In genomic region chr1:167247754-167248153, GRCh38 we compare ENCODE assay signal across 15 cellular contexts. TPM values are rescaled to one million over a fixed set of nuclear protein-coding genes. Genes with fewer than 3 reads are reported as not detected.
DNase-seq lines count a peak whose midpoint lies in the region; ATAC-seq and TF ChIP-seq lines count a peak whose summit lies in the region.
"Had no signal": no experiment of that assay in that cellular context is flagged by ENCODE, and none has a peak within 500 bp of the region (broad histone marks: within the 10 kb centered on the region; RNA-seq: fewer than 3 reads in every experiment).

No MANE protein-coding gene starts in this region.

- H3K9me3 Mint-ChIP-seq in stimulated activated memory B cell treated with anti-CD40 and anti-IgM and Interleukin-4, amounts not matched to agents 10 μg/mL and 1 μg/mL and 100 μg/mL, for 72 hours = peaks cover 3% of the 10 kb centered on the region
- peaks cover 4% of the 10 kb centered on the region for H3K9me3 Mint-ChIP-seq in activated CD8-positive, alpha-beta T cell treated with anti-CD3 and anti-CD28 coated beads, Interleukin-2, amount 10 ng/mL, durations not matched to agents 7 days and 5 days (ENCODE audit: insufficient read depth)

- H3K27me3 ChIP-seq in DOHH2 (ENCODE audit: control insufficient read depth, low read length) = no peaks in the 10 kb centered on the region
- H3K27me3 ChIP-seq in KMS-11 (ENCODE audit: insufficient read depth, low read depth) = no peaks in the 10 kb centered on the region
- no peaks in the 10 kb centered on the region for H3K27me3 ChIP-seq in HAP-1 (ENCODE audit: low read depth)
- H3K27me3 ChIP-seq: BE2C had no signal

- CTCF ChIA-PET in OCI-LY7 (lab: Charles Lee; ENCODE audit: unreplicated experiment) = interaction anchor here (0.8 kb wide), 1 partner anchor 11 kb away, joined by 3 read pairs; no protein-coding TSS in a partner anchor
- CTCF ChIA-PET in activated CD8-positive, alpha-beta T cell treated with anti-CD3 and anti-CD28 coated beads, Interleukin-2, amount 10 ng/mL, durations not matched to agents 7 days and 5 days (lab: Charles Lee) = interaction anchor here (1.8 to 2.0 kb wide), 2 partner anchors 20 to 27 kb away, joined by 6 to 8 read pairs; partner anchors contain the start of gene POU2F1

- in situ Hi-C loops in HAP-1 (cut with MboI; ENCODE audit: low sequenced_read_pairs) = no loop called here

- H3K27ac ChIP-seq in DOHH2 (ENCODE audit: low read depth, low read length) = peak overlapping the region; percentile 4; the same call in 1 of the 2 replicates
- no peak overlapping the region for H3K27ac ChIP-seq in KMS-11
- H3K27ac ChIP-seq in OCI-LY7 (ENCODE audit: low read depth, low read length, poor library complexity, severe bottlenecking) = no peak overlapping the region
- H3K27ac ChIP-seq: C4-2B, GM23248 had no signal

- no peak overlapping the region for H3K9ac ChIP-seq in KMS-11
- H3K9ac ChIP-seq: GM23248 had no signal

- peak overlapping the region; percentile 63 for H3K4me3 ChIP-seq in DOHH2 (ENCODE audit: low read length)
- H3K4me3 ChIP-seq in KMS-11 (IDR thresholded peaks at IDR 0.05; ENCODE audit: insufficient read depth, low read depth, low read length) = no peak overlapping the region
- no peak overlapping the region for H3K4me3 ChIP-seq in OCI-LY7 (ENCODE audit: low read depth, low read length, poor library complexity, severe bottlenecking)
- H3K4me3 ChIP-seq in HAP-1 = no peak overlapping the region
- H3K4me3 ChIP-seq: GM23248 had no signal

- no peak overlapping the region for H2AFZ ChIP-seq in KMS-11 (ENCODE audit: low read depth)
- peak overlapping the region; percentile 53 for H2AFZ ChIP-seq in OCI-LY7 (ENCODE audit: low read length)
- H2AFZ ChIP-seq: GM23248 had no signal

- H3K79me2 ChIP-seq in DOHH2 (ENCODE audit: control insufficient read depth, low read length) (peaks cover 58% of the 10 kb centered on the region), KMS-11 (ENCODE audit: insufficient read depth, low read depth) (peaks cover 11% of the 10 kb centered on the region; the same call in 1 of the 2 replicates), OCI-LY7 (ENCODE audit: insufficient read depth, low read depth, low read length) (no peaks in the 10 kb centered on the region)

- DNase-seq in OCI-LY7 (ENCODE audit: low spot score) (no peak), HAP-1 (ENCODE audit: low spot score in 2 of 2) (no peak)
- DNase-seq in activated CD8-positive, alpha-beta T cell treated with anti-CD3 and anti-CD28 coated beads, Interleukin-2, amount 10 ng/mL, durations not matched to agents 7 days and 5 days = no peak
- DNase-seq: BE2C; CD4-positive, alpha-beta memory T cell; DMS153; DMS79 treated with DMSO at 0.1 percent for 48 hours; GDM1; GM23248; IMR-90 had no signal

- H3K4me2 ChIP-seq in DOHH2 (ENCODE audit: low read length) (peak overlapping the region; percentile 79), KMS-11 (peak overlapping the region; percentile 2; the same call in 1 of the 2 replicates), OCI-LY7 (ENCODE audit: low read length) (peak overlapping the region; percentile 47)

- H3K27ac Mint-ChIP-seq in stimulated activated memory B cell treated with anti-CD40 and anti-IgM and Interleukin-4, amounts not matched to agents 10 μg/mL and 1 μg/mL and 100 μg/mL, for 72 hours = peak overlapping the region; percentile 57
- H3K27ac Mint-ChIP-seq in activated CD8-positive, alpha-beta T cell treated with anti-CD3 and anti-CD28 coated beads, Interleukin-2, amount 10 ng/mL, durations not matched to agents 7 days and 5 days = no peak overlapping the region

- TF ChIP-seq CTCF in DOHH2 (IDR thresholded peaks at IDR 0.05; ENCODE audit: low read depth, low read length, poor library complexity, severe bottlenecking) = no peak
- TF ChIP-seq CTCF in KMS-11 (conservative IDR thresholded peaks at IDR 0.05; ENCODE audit: low read depth, low read length) = no peak
- TF ChIP-seq CTCF in OCI-LY7 (conservative IDR thresholded peaks at IDR 0.05; ENCODE audit: low read length) = no peak

- peaks cover 6% of the 10 kb centered on the region; the same call in 1 of the 2 replicates for H3F3A ChIP-seq in DOHH2 (ENCODE audit: control insufficient read depth, insufficient read depth)

- ATAC-seq in stimulated activated memory B cell treated with anti-CD40 and anti-IgM and Interleukin-4, amounts not matched to agents 10 μg/mL and 1 μg/mL and 100 μg/mL, for 72 hours = no peak
- ATAC-seq in HG02970 (IDR thresholded peaks at IDR 0.05; ENCODE audit: low FRiP score, unreplicated experiment) = no peak
- ATAC-seq in activated CD8-positive, alpha-beta T cell treated with anti-CD3 and anti-CD28 coated beads, Interleukin-2, amount 10 ng/mL, durations not matched to agents 7 days and 5 days = no peak

- POLR2A ChIA-PET in OCI-LY7 (lab: Charles Lee) = interaction anchor here (1.0 to 3.1 kb wide), 4 partner anchors 13 to 32 kb away, joined by 3 to 11 read pairs (median 3); no protein-coding TSS in a partner anchor
- POLR2A ChIA-PET in activated CD8-positive, alpha-beta T cell treated with anti-CD3 and anti-CD28 coated beads, Interleukin-2, amount 10 ng/mL, durations not matched to agents 7 days and 5 days (lab: Charles Lee) = no interaction called here

- H3K27me3 Mint-ChIP-seq in stimulated activated memory B cell treated with anti-CD40 and anti-IgM and Interleukin-4, amounts not matched to agents 10 μg/mL and 1 μg/mL and 100 μg/mL, for 72 hours = no peaks in the 10 kb centered on the region
- H3K27me3 Mint-ChIP-seq in activated CD8-positive, alpha-beta T cell treated with anti-CD3 and anti-CD28 coated beads, Interleukin-2, amount 10 ng/mL, durations not matched to agents 7 days and 5 days (ENCODE audit: low read depth) = no peaks in the 10 kb centered on the region
- H3K27me3 Mint-ChIP-seq: CD4-positive, alpha-beta memory T cell had no signal

- H4K20me1 ChIP-seq in DOHH2 (ENCODE audit: control insufficient read depth, insufficient read depth, low read depth, low read length) = no peaks in the 10 kb centered on the region
- H4K20me1 ChIP-seq in KMS-11 (ENCODE audit: insufficient read depth) = no peaks in the 10 kb centered on the region
- H4K20me1 ChIP-seq in OCI-LY7 (ENCODE audit: insufficient read depth, low read length) = no peaks in the 10 kb centered on the region

- intact Hi-C loops in OCI-LY7 (cut with micrococcal nuclease; ENCODE audit: unreplicated experiment) = no loop called here

- peaks cover 8% of the 10 kb centered on the region for H3K36me3 Mint-ChIP-seq in stimulated activated memory B cell treated with anti-CD40 and anti-IgM and Interleukin-4, amounts not matched to agents 10 μg/mL and 1 μg/mL and 100 μg/mL, for 72 hours
- H3K36me3 Mint-ChIP-seq in activated CD8-positive, alpha-beta T cell treated with anti-CD3 and anti-CD28 coated beads, Interleukin-2, amount 10 ng/mL, durations not matched to agents 7 days and 5 days (ENCODE audit: low read depth) = peaks cover 15% of the 10 kb centered on the region

- BruUV-seq in OCI-LY7 (replicated peaks; lab: Mats Ljungman, UMichigan) = no TSS peak

- H3K4me1 ChIP-seq in DOHH2 (ENCODE audit: control insufficient read depth, low read length) = peaks cover 40% of the 10 kb centered on the region
- peaks cover 22% of the 10 kb centered on the region for H3K4me1 ChIP-seq in KMS-11 (ENCODE audit: low read depth, poor library complexity, severe bottlenecking)
- H3K4me1 ChIP-seq in OCI-LY7 (ENCODE audit: insufficient read depth, low read length, poor library complexity, severe bottlenecking) = peaks cover 16% of the 10 kb centered on the region
- H3K4me1 ChIP-seq in HAP-1 = no peaks in the 10 kb centered on the region

- peak overlapping the region; percentile 45 for H3K4me3 Mint-ChIP-seq in stimulated activated memory B cell treated with anti-CD40 and anti-IgM and Interleukin-4, amounts not matched to agents 10 μg/mL and 1 μg/mL and 100 μg/mL, for 72 hours
- H3K4me3 Mint-ChIP-seq in activated CD8-positive, alpha-beta T cell treated with anti-CD3 and anti-CD28 coated beads, Interleukin-2, amount 10 ng/mL, durations not matched to agents 7 days and 5 days = no peak overlapping the region
- H3K4me3 Mint-ChIP-seq: CD4-positive, alpha-beta memory T cell had no signal

- H3K9me2 ChIP-seq in DOHH2 (replicated peaks; ENCODE audit: control insufficient read depth, low read length) (no peaks in the 10 kb centered on the region), OCI-LY7 (ENCODE audit: insufficient read depth, low read length) (no peaks in the 10 kb centered on the region)

- H3K9me3 ChIP-seq in DOHH2 (ENCODE audit: control insufficient read depth, insufficient read depth, low read length) = no peaks in the 10 kb centered on the region
- H3K9me3 ChIP-seq in OCI-LY7 (ENCODE audit: low read length) = 0 out of 2 replicates have a peak, but pooled peaks cover 12% of the 10 kb centered on the region
- H3K9me3 ChIP-seq in HAP-1 = no peaks in the 10 kb centered on the region
- H3K9me3 ChIP-seq: BE2C had no signal

- H3K36me3 ChIP-seq in DOHH2 (ENCODE audit: control insufficient read depth, low read length) = no peaks in the 10 kb centered on the region
- no peaks in the 10 kb centered on the region for H3K36me3 ChIP-seq in KMS-11 (ENCODE audit: insufficient read depth)
- no peaks in the 10 kb centered on the region for H3K36me3 ChIP-seq in OCI-LY7 (ENCODE audit: insufficient read depth, low read length)
- H3K36me3 ChIP-seq in HAP-1 (replicated peaks) = no peaks in the 10 kb centered on the region
- H3K36me3 ChIP-seq: BE2C had no signal

- H3K4me1 Mint-ChIP-seq in stimulated activated memory B cell treated with anti-CD40 and anti-IgM and Interleukin-4, amounts not matched to agents 10 μg/mL and 1 μg/mL and 100 μg/mL, for 72 hours = peaks cover 28% of the 10 kb centered on the region
- H3K4me1 Mint-ChIP-seq in activated CD8-positive, alpha-beta T cell treated with anti-CD3 and anti-CD28 coated beads, Interleukin-2, amount 10 ng/mL, durations not matched to agents 7 days and 5 days (ENCODE audit: low read depth) = peaks cover 12% of the 10 kb centered on the region

RNA-seq across cellular contexts. Expression of gene POU2F1, which starts 27.1 kb away (rescaled TPM):
- 18.7 and 21.2 TPM in 2 replicates for total RNA-seq in OCI-LY7 (2014; rRNA removed; shearing (Covaris generic))
- 52.3 and 53.4 TPM in 2 replicates for total RNA-seq in OCI-LY7 (2022)
- total RNA-seq in activated CD8-positive, alpha-beta T cell treated with anti-CD3 and anti-CD28 coated beads, Interleukin-2, amount 10 ng/mL, durations not matched to agents 7 days and 5 days = 10 to 100 TPM; 22.7 to 23.3 TPM

Comparison
In these comparisons a context has a peak if more than half of its experiments do, and no peak if none do; other contexts are left out.
1. H3K4me2 ChIP-seq: peak in every context shown above with its lines; median percentile 79 in DOHH2; 47 in OCI-LY7; 2 in KMS-11.